10 cellular contexts compared by ENCODE assay signal in genomic region chr2:218074031-218074430, GRCh38. TPM values are rescaled to one million over a fixed set of nuclear protein-coding genes. Genes with fewer than 3 reads are reported as not detected.
A peak's percentile ranks its signal among the peaks of the same experiment; 100 is the strongest.
DNase-seq lines count a peak whose midpoint lies in the region; ATAC-seq and TF ChIP-seq lines count a peak whose summit lies in the region.
"Had no signal": no experiment of that assay in that cellular context is flagged by ENCODE, and none has a peak within 500 bp of the region (broad histone marks: within the 10 kb centered on the region; RNA-seq: fewer than 3 reads in every experiment).

No MANE protein-coding gene starts in this region.

- DNase-seq in NCI-H748 (lab: John Stamatoyannopoulos, UW; ENCODE audit: unreplicated experiment) (peak; percentile 11), NCI-H748 treated with DMSO at 0.1 percent for 48 hours (lab: John Stamatoyannopoulos, UW) (no peak), IMR-90 (peak; percentile 7), left lobe of liver (ENCODE audit: low spot score) (peak; percentile 45), C1 segment of cervical spinal cord (lab: John Stamatoyannopoulos, UW) (no peak)
- DNase-seq in activated T-cell treated with anti-CD3 and anti-CD28 coated beads, Interleukin-2, amount 50 U/mL, for 72 hours = peak; percentile 28 to 32
- DNase-seq: right cardiac atrium had no signal

- H4K5ac ChIP-seq in IMR-90 (ENCODE audit: low read depth, low read length) = no peak overlapping the region

- no peaks in the 10 kb centered on the region for H3K79me1 ChIP-seq in IMR-90 (ENCODE audit: low read depth in 1 of 2, low read length in 2 of 2)

- no peak overlapping the region for H4K91ac ChIP-seq in IMR-90 (ENCODE audit: insufficient read depth, low read depth, low read length)

- H3K4me1 Mint-ChIP-seq in activated T-cell treated with anti-CD3 and anti-CD28 coated beads, Interleukin-2, amount 50 U/mL, for 72 hours (ENCODE audit: low read depth) = no peaks in the 10 kb centered on the region
- H3K4me1 Mint-ChIP-seq in stimulated activated memory B cell treated with anti-CD40 and anti-IgM and Interleukin-4, amounts not matched to agents 10 μg/mL and 1 μg/mL and 100 μg/mL, for 72 hours = peaks cover 4% of the 10 kb centered on the region

- no peaks in the 10 kb centered on the region for H3K36me3 Mint-ChIP-seq in activated T-cell treated with anti-CD3 and anti-CD28 coated beads, Interleukin-2, amount 50 U/mL, for 72 hours (ENCODE audit: insufficient read depth in 2 of 2)
- H3K36me3 Mint-ChIP-seq in stimulated activated memory B cell treated with anti-CD40 and anti-IgM and Interleukin-4, amounts not matched to agents 10 μg/mL and 1 μg/mL and 100 μg/mL, for 72 hours = no peaks in the 10 kb centered on the region

- H3K56ac ChIP-seq in IMR-90 (ENCODE audit: extremely low read depth, insufficient read depth, low read length) = no peak overlapping the region

- dilution Hi-C loops in IMR-90 (cut with HindIII; ENCODE audit: low sequenced_read_pairs, unreplicated experiment) = no loop called here

- H3K27me3 Mint-ChIP-seq in activated T-cell treated with anti-CD3 and anti-CD28 coated beads, Interleukin-2, amount 50 U/mL, for 72 hours (ENCODE audit: low read depth) = no peaks in the 10 kb centered on the region
- H3K27me3 Mint-ChIP-seq in stimulated activated memory B cell treated with anti-CD40 and anti-IgM and Interleukin-4, amounts not matched to agents 10 μg/mL and 1 μg/mL and 100 μg/mL, for 72 hours = peaks cover 45% of the 10 kb centered on the region
- H3K27me3 Mint-ChIP-seq: CD4-positive, alpha-beta T cell had no signal

- no peak overlapping the region for H3K4me3 ChIP-seq in IMR-90 (ENCODE audit: insufficient read depth, low read depth, low read length)

- no peaks in the 10 kb centered on the region for H3K9me3 ChIP-seq in IMR-90 (ENCODE audit: control insufficient read depth, insufficient read depth, low read length)

- CTCF ChIA-PET in IMR-90 (lab: Yijun Ruan, JAX) = interaction anchor here (0.5 to 0.8 kb wide), 3 partner anchors 27 to 296 kb away, joined by 3 to 5 read pairs (median 4); no protein-coding TSS in a partner anchor

- no peak overlapping the region for H3K9ac ChIP-seq in IMR-90 (ENCODE audit: low read depth, low read length)

- TF ChIP-seq RAD21 in IMR-90 (IDR thresholded peaks at IDR 0.05; ENCODE audit: low read length) = peak; percentile 16; the same call in 1 of the 2 replicates

- no peak overlapping the region for H3K4me2 ChIP-seq in IMR-90 (ENCODE audit: low read depth, low read length)

- no peak for TF ChIP-seq POLR2A in IMR-90 (IDR thresholded peaks at IDR 0.05; ENCODE audit: low read depth, low read length)

- no peak overlapping the region for H3K27ac Mint-ChIP-seq in activated T-cell treated with anti-CD3 and anti-CD28 coated beads, Interleukin-2, amount 50 U/mL, for 72 hours
- no peak overlapping the region for H3K27ac Mint-ChIP-seq in stimulated activated memory B cell treated with anti-CD40 and anti-IgM and Interleukin-4, amounts not matched to agents 10 μg/mL and 1 μg/mL and 100 μg/mL, for 72 hours
- H3K27ac Mint-ChIP-seq: CD4-positive, alpha-beta T cell had no signal

- no peak overlapping the region for H3K4me3 Mint-ChIP-seq in activated T-cell treated with anti-CD3 and anti-CD28 coated beads, Interleukin-2, amount 50 U/mL, for 72 hours
- H3K4me3 Mint-ChIP-seq in stimulated activated memory B cell treated with anti-CD40 and anti-IgM and Interleukin-4, amounts not matched to agents 10 μg/mL and 1 μg/mL and 100 μg/mL, for 72 hours = no peak overlapping the region
- H3K4me3 Mint-ChIP-seq: CD4-positive, alpha-beta T cell had no signal

- H3K18ac ChIP-seq in IMR-90 (ENCODE audit: low read depth, low read length) = no peak overlapping the region

- TF ChIP-seq CTCF in IMR-90 (conservative IDR thresholded peaks at IDR 0.05; ENCODE audit: low read depth, low read length) = peak; percentile 47

- no peaks in the 10 kb centered on the region for H3K36me3 ChIP-seq in IMR-90 (ENCODE audit: control insufficient read depth, insufficient read depth, low read length)

- no peak overlapping the region for H2BK120ac ChIP-seq in IMR-90 (ENCODE audit: low read depth, low read length)

- in situ Hi-C loops in IMR-90 (cut with MboI; ENCODE audit: low sequenced_read_pairs) = no loop called here

- H2BK5ac ChIP-seq in IMR-90 (ENCODE audit: low read depth, low read length, poor library complexity, severe bottlenecking) = no peak overlapping the region

- H3K4me1 ChIP-seq in IMR-90 (ENCODE audit: control insufficient read depth, insufficient read depth, low read length) = no peaks in the 10 kb centered on the region

- no peak overlapping the region for H3K23ac ChIP-seq in IMR-90 (ENCODE audit: low read depth, low read length)

- H2BK15ac ChIP-seq in IMR-90 (ENCODE audit: low read depth, low read length) = no peak overlapping the region

- H2AK5ac ChIP-seq in IMR-90 (ENCODE audit: low read depth, low read length) = no peak overlapping the region

- H3K27ac ChIP-seq in IMR-90 (ENCODE audit: insufficient read depth, low read length) = no peak overlapping the region

- peaks cover 62% of the 10 kb centered on the region for H3K27me3 ChIP-seq in IMR-90 (ENCODE audit: control insufficient read depth, insufficient read depth, low read length)

- H3K9me1 ChIP-seq in IMR-90 (ENCODE audit: insufficient read depth, low read length) = no peaks in the 10 kb centered on the region

- H2AFZ ChIP-seq in IMR-90 (replicated peaks; ENCODE audit: low read length, poor library complexity) = peak overlapping the region; percentile 51

- intact Hi-C loops in IMR-90 (cut with micrococcal nuclease) = no loop called here

- no peaks in the 10 kb centered on the region for H3K9me3 Mint-ChIP-seq in activated T-cell treated with anti-CD3 and anti-CD28 coated beads, Interleukin-2, amount 50 U/mL, for 72 hours
- H3K9me3 Mint-ChIP-seq in stimulated activated memory B cell treated with anti-CD40 and anti-IgM and Interleukin-4, amounts not matched to agents 10 μg/mL and 1 μg/mL and 100 μg/mL, for 72 hours = no peaks in the 10 kb centered on the region
- H3K9me3 Mint-ChIP-seq: CD4-positive, alpha-beta T cell had no signal

- H3K14ac ChIP-seq in IMR-90 (replicated peaks; ENCODE audit: low read depth, low read length) = no peak overlapping the region; the same call in 1 of the 2 replicates

- no TSS peak for BruUV-seq in IMR-90 (replicated peaks; lab: Mats Ljungman, UMichigan)

- H4K8ac ChIP-seq in IMR-90 (ENCODE audit: low read depth in 2 of 2, low read length in 2 of 2) = no peak overlapping the region

- peak; percentile 82 for ATAC-seq in IMR-90 (ENCODE audit: low read depth)
- peak in 1 of 2 donors; percentile 36 for ATAC-seq in activated T-cell treated with anti-CD3 and anti-CD28 coated beads, Interleukin-2, amount 50 U/mL, for 72 hours (replicated peaks in 1 of 2)
- peak; percentile 52 for ATAC-seq in left lobe of liver
- ATAC-seq in stimulated activated memory B cell treated with anti-CD40 and anti-IgM and Interleukin-4, amounts not matched to agents 10 μg/mL and 1 μg/mL and 100 μg/mL, for 72 hours = no peak
- ATAC-seq in GM21423 (IDR thresholded peaks at IDR 0.05; ENCODE audit: unreplicated experiment) = no peak

- no peak overlapping the region for H2AK9ac ChIP-seq in IMR-90 (replicated peaks; ENCODE audit: low read depth, low read length, poor library complexity)

- no peaks in the 10 kb centered on the region for H4K20me1 ChIP-seq in IMR-90 (ENCODE audit: insufficient read depth, low read length)

- WGBS in IMR-90 (ENCODE audit: extremely low coverage in 2 of 2, insufficient read length in 1 of 2), 2 experiments = 40% methylated on average over 1 of the region's 7 CpGs; no CpG with 5 or more reads in 1 of the 2 experiments

- POLR2A ChIA-PET in IMR-90 (lab: Charles Lee; ENCODE audit: unreplicated experiment) = no interaction called here

- no peak overlapping the region for H2BK20ac ChIP-seq in IMR-90 (ENCODE audit: low read depth, low read length)

- no peak overlapping the region for H3K4ac ChIP-seq in IMR-90 (ENCODE audit: low read depth, low read length)

TF ChIP-seq in IMR-90, 13 proteins besides CTCF, POLR2A, EP300 and RAD21:
- TF ChIP-seq SMC3 (IDR thresholded peaks at IDR 0.05; ENCODE audit: low read depth, low read length) (peak; percentile 29; the same call in 1 of the 2 replicates), RCOR1 (IDR thresholded peaks at IDR 0.05; ENCODE audit: insufficient replicate concordance, low read length) (no peak)

RNA-seq across cellular contexts. Expression of gene RUFY4, which starts 5.0 kb away (rescaled TPM):
- total RNA-seq in IMR-90 (2012; rRNA removed) (not detected in 2 replicates), left lobe of liver (not detected)
- polyA plus RNA-seq in IMR-90 (2012; rRNA removed) = not detected in 2 replicates
- polyA plus RNA-seq in IMR-90 (2012; cell fraction: cytosol; rRNA removed) = not detected in 2 replicates
- not detected in 2 replicates for polyA plus RNA-seq in IMR-90 (2012; cell fraction: nucleus; rRNA removed; ENCODE audit: low replicate concordance)
- 1 to 10 TPM in 1 of 2 donors, under 1 TPM in 1; 0.84 to 1.9 TPM for total RNA-seq in activated T-cell treated with anti-CD3 and anti-CD28 coated beads, Interleukin-2, amount 50 U/mL, for 72 hours
- total RNA-seq: right cardiac atrium had no signal
- polyA plus RNA-seq: right cardiac atrium had no signal

RNA-seq across cellular contexts. Expression of gene CXCR2, which starts 51.8 kb away (rescaled TPM):
- total RNA-seq in IMR-90 (2012; rRNA removed) (not detected in 2 replicates), left lobe of liver (0.45 TPM)
- polyA plus RNA-seq in IMR-90 (2012; rRNA removed) = not detected in 2 replicates
- not detected in 2 replicates for polyA plus RNA-seq in IMR-90 (2012; cell fraction: cytosol; rRNA removed)
- polyA plus RNA-seq in IMR-90 (2012; cell fraction: nucleus; rRNA removed; ENCODE audit: low replicate concordance) = not detected in 2 replicates
- under 1 TPM; 0.25 to 0.48 TPM for total RNA-seq in activated T-cell treated with anti-CD3 and anti-CD28 coated beads, Interleukin-2, amount 50 U/mL, for 72 hours
- total RNA-seq: CD4-positive, alpha-beta T cell had no signal

Comparison
In these comparisons a context has a peak if more than half of its experiments do, and no peak if none do; other contexts are left out.
1. DNase-seq: peak in NCI-H748 (single experiment), IMR-90 (single experiment), activated T-cell treated with anti-CD3 and anti-CD28 coated beads, Interleukin-2, amount 50 U/mL, for 72 hours (2 of 2) and left lobe of liver (single experiment); none in NCI-H748 treated with DMSO at 0.1 percent for 48 hours (single experiment) and C1 segment of cervical spinal cord (0 of 14).
2. ATAC-seq: peak in IMR-90 (single experiment) and left lobe of liver (single experiment); none in stimulated activated memory B cell treated with anti-CD40 and anti-IgM and Interleukin-4, amounts not matched to agents 10 μg/mL and 1 μg/mL and 100 μg/mL, for 72 hours (single experiment) and GM21423 (single experiment).